ENCODE assay signal across 10 cellular contexts in genomic region chr19:22994957-22995356, GRCh38. TPM values are rescaled to one million over a fixed set of nuclear protein-coding genes. Genes with fewer than 3 reads are reported as not detected.
"Had no signal": no experiment of that assay in that cellular context is flagged by ENCODE, and none has a peak within 500 bp of the region (broad histone marks: within the 10 kb centered on the region; RNA-seq: fewer than 3 reads in every experiment).

No MANE protein-coding gene starts in this region.

RNA-seq across cellular contexts. Expression of gene ZNF728, which starts 8.0 kb away (rescaled TPM):
- total RNA-seq: hepatocyte; kidney epithelial cell; left lobe of liver; mesothelial cell of epicardium; mononuclear cell; myocyte; naive thymus-derived CD4-positive, alpha-beta T cell had no signal
- polyA plus RNA-seq: hepatocyte; immature natural killer cell; keratinocyte; mammary epithelial cell; naive thymus-derived CD4-positive, alpha-beta T cell had no signal
